ENCODE assay signal across 14 cellular contexts in genomic region chr7:33982425-33982786, GRCh38.
DNase-seq lines count a peak whose midpoint lies in the region; ATAC-seq, FAIRE-seq and TF ChIP-seq lines count a peak whose summit lies in the region.
"Had no signal": no experiment of that assay in that cellular context is flagged by ENCODE, and none has a peak within 500 bp of the region (broad histone marks: within the 10 kb centered on the region; RNA-seq: fewer than 3 reads in every experiment).

No MANE protein-coding gene starts in this region.

- H3K9me3 ChIP-seq in H1 (ENCODE audit: insufficient read depth in 2 of 2, low read depth in 1 of 2, low read length in 1 of 2) = no peaks in the 10 kb centered on the region
- H3K9me3 ChIP-seq: HAP-1, vagina had no signal

- no peak overlapping the region for H3K4me2 ChIP-seq in H1 (ENCODE audit: insufficient read depth in 1 of 2, low read depth in 2 of 2, low read length in 2 of 2)

- TF ChIP-seq EP300 in H1 (IDR thresholded peaks at IDR 0.05; ENCODE audit: borderline replicate concordance in 1 of 2, low read depth in 2 of 2, low read length in 2 of 2) = no peak

- H3K27me3 Mint-ChIP-seq in osteocyte (ENCODE audit: unreplicated experiment) = no peaks in the 10 kb centered on the region
- H3K27me3 Mint-ChIP-seq in activated T-helper 17 cell treated with anti-CD3 and anti-CD28 coated beads, Interleukin-2, amount 50 U/mL, for 72 hours = no peaks in the 10 kb centered on the region

- H3K27ac ChIP-seq in H1 (ENCODE audit: low read depth, low read length) = no peak overlapping the region
- H3K27ac ChIP-seq: vagina had no signal

- H4K8ac ChIP-seq in H1 (ENCODE audit: extremely low read depth, insufficient read depth, low read length) = no peak overlapping the region

- H2BK120ac ChIP-seq in H1 (replicated peaks; ENCODE audit: low read depth, low read length) = no peak overlapping the region

- peak; percentile 80 to 86 for TF ChIP-seq RAD21 in H1 (IDR thresholded peaks at IDR 0.05 in 1 of 2, conservative IDR thresholded peaks at IDR 0.05 in 1 of 2; ENCODE audit: low read depth in 2 of 2, low read length in 2 of 2)

- H3K79me1 ChIP-seq in H1 (ENCODE audit: low read depth, low read length) = no peaks in the 10 kb centered on the region

- H3K4ac ChIP-seq in H1 (replicated peaks; ENCODE audit: insufficient read length, low read depth, low read length) = no peak overlapping the region

- CTCF ChIA-PET in H1 (lab: Charles Lee; ENCODE audit: partially characterized antibody) = interaction anchor here (0.5 to 7.0 kb wide), 58 partner anchors 9 to 1865 kb away, joined by 3 to 111 read pairs (median 4); no protein-coding TSS in a partner anchor

- peak; percentile 13 for FAIRE-seq in H1 (lab: Jason Lieb, UNC)
- FAIRE-seq: TTC549 had no signal

- DNase-seq in EH (ENCODE audit: low read depth) = peak; percentile 70
- peak; percentile 6 to 55 for DNase-seq in NCI-H446 (lab: John Stamatoyannopoulos, UW)
- DNase-seq in H1 (ENCODE audit: low read depth in 1 of 2, low spot score in 2 of 2) = no peak
- DNase-seq in osteocyte (ENCODE audit: extremely low spot score, unreplicated experiment) = no peak
- DNase-seq in dedifferentiated amniotic fluid mesenchymal stem cell (ENCODE audit: extremely low spot score) = no peak
- DNase-seq: NCI-H1417 treated with DMSO at 0.1 percent for 48 hours; stimulated activated CD4-positive, alpha-beta T cell treated with anti-CD3 and anti-CD28 coated beads, Interleukin-15, amount 100 ng/mL, for 24 hours had no signal

- no peaks in the 10 kb centered on the region for H3K27me3 ChIP-seq in H1 (replicated peaks in 1 of 4; ENCODE audit: control insufficient read depth in 3 of 4, extremely low read depth in 1 of 4, insufficient read depth in 3 of 4, low read length in 3 of 4)
- H3K27me3 ChIP-seq: vagina had no signal

- WGBS in H1 (ENCODE audit: extremely low coverage in 1 of 2, insufficient coverage in 1 of 2, insufficient read length in 1 of 2, insufficient replicate concordance in 2 of 2, low coverage in 1 of 2, low lambda C conversion rate in 2 of 2, missing lambda C conversion rate in 1 of 2), 2 experiments = 76% methylated on average over 2 of the region's 2 CpGs; no CpG with 5 or more reads in 1 of the 2 experiments

- H3K14ac ChIP-seq in H1 (ENCODE audit: insufficient read length) = no peak overlapping the region

- TF ChIP-seq CTCF in H1 (IDR thresholded peaks at IDR 0.05; ENCODE audit: control extremely low read depth in 1 of 3, insufficient read depth in 1 of 3, low read depth in 1 of 3, low read length in 3 of 3) (peak in 2 of 3 experiments; percentile 65 to 73; a peak in 3 of 4 replicates), osteocyte (IDR thresholded peaks at IDR 0.05) (peak; percentile 31)

- TF ChIP-seq POLR2A in H1 (IDR thresholded peaks at IDR 0.05; ENCODE audit: control extremely low read depth in 1 of 2, low read depth in 2 of 2, low read length in 2 of 2) = no peak

- H3K36me3 ChIP-seq in H1 (ENCODE audit: control insufficient read depth in 2 of 4, insufficient read depth in 4 of 4, low read length in 3 of 4) = no peaks in the 10 kb centered on the region
- H3K36me3 ChIP-seq: HAP-1, vagina had no signal

- H3K23ac ChIP-seq in H1 (ENCODE audit: insufficient read length) = no peak overlapping the region

- H3K36me3 Mint-ChIP-seq in osteocyte (ENCODE audit: unreplicated experiment) = no peaks in the 10 kb centered on the region
- no peaks in the 10 kb centered on the region for H3K36me3 Mint-ChIP-seq in activated T-helper 17 cell treated with anti-CD3 and anti-CD28 coated beads, Interleukin-2, amount 50 U/mL, for 72 hours (ENCODE audit: low read depth)

- H4K20me1 ChIP-seq in H1 (replicated peaks in 1 of 2; ENCODE audit: control insufficient read depth in 1 of 2, insufficient read depth in 2 of 2, low read length in 2 of 2) = no peaks in the 10 kb centered on the region

- no peak overlapping the region for H2AFZ ChIP-seq in H1 (ENCODE audit: low read length)

- no peaks in the 10 kb centered on the region for H3K9me3 Mint-ChIP-seq in osteocyte (ENCODE audit: unreplicated experiment)
- no peaks in the 10 kb centered on the region for H3K9me3 Mint-ChIP-seq in activated T-helper 17 cell treated with anti-CD3 and anti-CD28 coated beads, Interleukin-2, amount 50 U/mL, for 72 hours

- no peak overlapping the region for H3K4me3 Mint-ChIP-seq in osteocyte (ENCODE audit: unreplicated experiment)
- H3K4me3 Mint-ChIP-seq in activated T-helper 17 cell treated with anti-CD3 and anti-CD28 coated beads, Interleukin-2, amount 50 U/mL, for 72 hours = no peak overlapping the region

- H2BK5ac ChIP-seq in H1 (ENCODE audit: low read depth, low read length) = no peak overlapping the region

- no peak overlapping the region for H2AK5ac ChIP-seq in H1 (ENCODE audit: low read depth, low read length)

- ATAC-seq in HG03039 (IDR thresholded peaks at IDR 0.05; ENCODE audit: unreplicated experiment) (no peak), GM18870 (IDR thresholded peaks at IDR 0.05; ENCODE audit: unreplicated experiment) (no peak)
- ATAC-seq in activated T-helper 17 cell treated with anti-CD3 and anti-CD28 coated beads, Interleukin-2, amount 50 U/mL, for 72 hours (replicated peaks) = no peak

- no peaks in the 10 kb centered on the region for H3K23me2 ChIP-seq in H1 (ENCODE audit: low read depth, low read length)

- H3K79me2 ChIP-seq in H1 (ENCODE audit: control insufficient read depth in 1 of 2, insufficient read depth in 2 of 2, low read length in 2 of 2) = no peaks in the 10 kb centered on the region

- no peak overlapping the region for H4K5ac ChIP-seq in H1 (ENCODE audit: insufficient read length, low read depth, low read length)

- no peak overlapping the region for H3K9ac ChIP-seq in H1 (replicated peaks in 1 of 4; ENCODE audit: extremely low read depth in 1 of 4, low read depth in 3 of 4, low read length in 3 of 4)

- no peak overlapping the region for H2BK12ac ChIP-seq in H1 (ENCODE audit: low read depth, low read length)

- H3K18ac ChIP-seq in H1 (ENCODE audit: extremely low read depth, low read length) = no peak overlapping the region

- H2BK15ac ChIP-seq in H1 (ENCODE audit: low read length) = no peak overlapping the region

- no peak overlapping the region for H3K56ac ChIP-seq in H1 (replicated peaks; ENCODE audit: insufficient read length, low read depth, low read length)

- no peak overlapping the region for H3K27ac Mint-ChIP-seq in osteocyte (ENCODE audit: unreplicated experiment)
- no peak overlapping the region for H3K27ac Mint-ChIP-seq in activated T-helper 17 cell treated with anti-CD3 and anti-CD28 coated beads, Interleukin-2, amount 50 U/mL, for 72 hours

- H3K4me1 ChIP-seq in H1 (replicated peaks in 1 of 4; ENCODE audit: control insufficient read depth in 3 of 4, insufficient read depth in 4 of 4, low read length in 3 of 4) = no peaks in the 10 kb centered on the region
- H3K4me1 ChIP-seq: HAP-1 had no signal

- H4K91ac ChIP-seq in H1 (replicated peaks; ENCODE audit: insufficient read length, low read length) = no peak overlapping the region

- H2BK20ac ChIP-seq in H1 (ENCODE audit: low read length) = no peak overlapping the region

- POLR2A ChIA-PET in H1 (lab: Charles Lee; ENCODE audit: partially characterized antibody) = interaction anchor here (0.6 to 1.2 kb wide), 3 partner anchors 8 to 83 kb away, joined by 3 to 6 read pairs (median 4); no protein-coding TSS in a partner anchor

- peaks cover 34% of the 10 kb centered on the region for H3K4me1 Mint-ChIP-seq in osteocyte (ENCODE audit: unreplicated experiment)
- no peaks in the 10 kb centered on the region for H3K4me1 Mint-ChIP-seq in activated T-helper 17 cell treated with anti-CD3 and anti-CD28 coated beads, Interleukin-2, amount 50 U/mL, for 72 hours

- H3K4me3 ChIP-seq in H1 (ENCODE audit: extremely low read depth in 1 of 4, insufficient read depth in 2 of 4, low read depth in 3 of 4, low read length in 4 of 4) = no peak overlapping the region
- H3K4me3 ChIP-seq: HAP-1, lung, vagina had no signal

TF ChIP-seq in H1, 55 proteins besides CTCF, POLR2A, EP300 and RAD21 (continues in another document):
- no peak for TF ChIP-seq RNF2 (IDR thresholded peaks at IDR 0.05; ENCODE audit: borderline replicate concordance, low read depth, low read length, missing control alignments, poor library complexity, severe bottlenecking)

Comparison
In these comparisons a context has a peak if more than half of its experiments do, and no peak if none do; other contexts are left out.
1. DNase-seq: peak in EH (single experiment) and NCI-H446 (2 of 2); none in H1 (0 of 2), osteocyte (single experiment) and dedifferentiated amniotic fluid mesenchymal stem cell (single experiment).